Comparison of ENCODE assay signal across 8 cellular contexts in genomic region chr15:82809308-82810060, GRCh38.
DNase-seq lines count a peak whose midpoint lies in the region; ATAC-seq, FAIRE-seq and TF ChIP-seq lines count a peak whose summit lies in the region.

WHAMM (plus strand) TSS chr15:82809628; CDS start chr15:82809727, 99 bp downstream.

- DNase-seq in AG09319 (ENCODE audit: extremely low read depth, low read depth) (peak; percentile 97), NCI-H345 (lab: John Stamatoyannopoulos, UW) (peak; percentile 96)
- DNase-seq in activated CD4-positive, CD25-positive, alpha-beta regulatory T cell (lab: John Stamatoyannopoulos, UW) = peak; percentile 80 to 91 (median 90)
- peak; percentile 90 to 94 for DNase-seq in central memory CD8-positive, alpha-beta T cell (ENCODE audit: low spot score in 2 of 2)
- peak; percentile 88 for DNase-seq in stimulated activated CD4-positive, alpha-beta T cell treated with anti-CD3 and anti-CD28 coated beads, Interleukin-12 subunit alpha, Interleukin-12 subunit beta, amount 100 ng/mL, for 4 hours

- no peaks in the 10 kb centered on the region for H3K27me3 Mint-ChIP-seq in central memory CD8-positive, alpha-beta T cell

- peak; percentile 97 for FAIRE-seq in islet of Langerhans (lab: Jason Lieb, UNC)

- peak; percentile 92 for ATAC-seq in GM19023 (IDR thresholded peaks at IDR 0.05; ENCODE audit: unreplicated experiment)
- peak; percentile 89 for ATAC-seq in HG03280 (IDR thresholded peaks at IDR 0.05; ENCODE audit: unreplicated experiment)
- peak; percentile 91 for ATAC-seq in central memory CD8-positive, alpha-beta T cell (replicated peaks; ENCODE audit: extremely low read depth, poor library complexity, severe bottlenecking)

- H3K4me3 Mint-ChIP-seq in central memory CD8-positive, alpha-beta T cell = peak within 1 kb of the TSS; percentile 85

- peaks cover 38% of the 10 kb centered on the region for H3K36me3 Mint-ChIP-seq in central memory CD8-positive, alpha-beta T cell (ENCODE audit: insufficient read depth)

- no peaks in the 10 kb centered on the region for H3K9me3 Mint-ChIP-seq in central memory CD8-positive, alpha-beta T cell

- TF ChIP-seq CTCF in AG09319 (IDR thresholded peaks at IDR 0.05; ENCODE audit: low read depth, low read length) = no peak

- H3K27ac Mint-ChIP-seq in central memory CD8-positive, alpha-beta T cell (ENCODE audit: low read depth) = peak within 1 kb of the TSS; percentile 100

- H3K4me1 Mint-ChIP-seq in central memory CD8-positive, alpha-beta T cell = peaks cover 28% of the 10 kb centered on the region

Comparison
In these comparisons a context has a peak if more than half of its experiments do, and no peak if none do; other contexts are left out.
1. Peak in every context shown above with its lines: DNase-seq and ATAC-seq.